17 cellular contexts compared by ENCODE assay signal in the genomic region with DNA sequence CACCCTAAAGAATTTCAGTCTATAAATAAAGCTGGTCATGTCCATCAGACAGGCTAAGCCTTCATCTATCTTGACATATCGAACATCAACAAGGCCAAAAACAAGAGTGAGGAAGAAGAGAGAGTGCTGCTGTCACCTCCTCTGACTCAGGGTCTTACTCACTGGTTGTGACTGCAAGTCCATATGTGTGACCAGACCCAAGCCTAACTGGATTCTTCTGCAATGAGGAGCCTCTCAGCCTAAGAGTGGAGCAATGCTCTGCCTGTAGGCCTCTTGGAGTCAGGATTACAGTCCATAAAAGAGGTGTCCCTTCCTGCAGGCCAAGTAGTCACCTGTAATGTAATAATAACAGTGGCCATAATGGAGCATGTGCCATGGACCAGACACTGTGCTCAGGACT.
DNase-seq lines count a peak whose midpoint lies in the region; ATAC-seq and TF ChIP-seq lines count a peak whose summit lies in the region.
"Had no signal": no experiment of that assay in that cellular context is flagged by ENCODE, and none has a peak within 500 bp of the region (broad histone marks: within the 10 kb centered on the region; RNA-seq: fewer than 3 reads in every experiment).

No MANE protein-coding gene starts in this region.

- peak; percentile 11 for DNase-seq in Daoy (ENCODE audit: low read depth)
- peak; percentile 3 for DNase-seq in HS-5 (ENCODE audit: low read depth)
- DNase-seq in epithelial cell of esophagus (ENCODE audit: low read depth): peak; percentile 25
- peak; percentile 2 for DNase-seq in pons (ENCODE audit: low spot score)
- DNase-seq in NCI-H2196 treated with DMSO at 0.1 percent for 48 hours (lab: John Stamatoyannopoulos, UW; ENCODE audit: unreplicated experiment): no peak
- no peak for DNase-seq in left colon
- no peak for DNase-seq in NCI-H1105 treated with DMSO at 0.1 percent for 48 hours (lab: John Stamatoyannopoulos, UW)
- no peak for DNase-seq in heart left ventricle
- DNase-seq: CD8-positive, alpha-beta T cell; KG1; NCI-H1436; NCI-H1930; NCI-H345; NCI-H524 treated with DMSO at 0.1 percent for 48 hours had no signal

- TF ChIP-seq CTCF in epithelial cell of esophagus (IDR thresholded peaks at IDR 0.05; ENCODE audit: insufficient read depth, low read depth, low read length, missing control alignments) (no peak), heart left ventricle (IDR thresholded peaks at IDR 0.05) (no peak)

- H3K27me3 ChIP-seq in heart left ventricle: peaks cover 0 to 6% (median 0%) of the 10 kb centered on the region in 9 donors
- H3K27me3 ChIP-seq: BLaER1 treated with 17β-estradiol and CSF1 and Interleukin-3, amounts not matched to agents 10 nM and 100 nM had no signal

- H3K4me1 ChIP-seq in heart left ventricle: no peaks in the 10 kb centered on the region
- H3K4me1 ChIP-seq: BLaER1 treated with 17β-estradiol and CSF1 and Interleukin-3, amounts not matched to agents 10 nM and 100 nM; HAP-1; SJSA1 had no signal

- no peak for TF ChIP-seq POLR2A in heart left ventricle (IDR thresholded peaks at IDR 0.05)

- no peak overlapping the region for H3K27ac ChIP-seq in heart left ventricle
- H3K27ac ChIP-seq: BLaER1 treated with 17β-estradiol and CSF1 and Interleukin-3, amounts not matched to agents 10 nM and 100 nM; SJSA1 had no signal

- no peaks in the 10 kb centered on the region for H3K9me3 ChIP-seq in heart left ventricle
- H3K9me3 ChIP-seq: BLaER1 treated with 17β-estradiol and CSF1 and Interleukin-3, amounts not matched to agents 10 nM and 100 nM; HAP-1; SJSA1 had no signal

- ATAC-seq in left colon: no peak
- ATAC-seq in heart left ventricle: no peak
- ATAC-seq: CD8-positive, alpha-beta T cell had no signal

- H3K36me3 ChIP-seq in heart left ventricle: no peaks in the 10 kb centered on the region
- H3K36me3 ChIP-seq: BLaER1 treated with 17β-estradiol and CSF1 and Interleukin-3, amounts not matched to agents 10 nM and 100 nM; HAP-1; SJSA1 had no signal

- intact Hi-C loops in left colon (cut with DNase I, micrococcal nuclease) (no loop called here), heart left ventricle (cut with DNase I) (no loop called here)

- no peak overlapping the region for H3K4me3 ChIP-seq in epithelial cell of esophagus (ENCODE audit: low read length)
- no peak overlapping the region for H3K4me3 ChIP-seq in heart left ventricle
- H3K4me3 ChIP-seq: BLaER1 treated with 17β-estradiol and CSF1 and Interleukin-3, amounts not matched to agents 10 nM and 100 nM; HAP-1; SJSA1 had no signal

- WGBS in heart left ventricle, 4 donors: 82 to 96% (median 90%) methylated on average over 1 of the region's 1 CpG

Comparison
In these comparisons a context has a peak if more than half of its experiments do, and no peak if none do; other contexts are left out.
1. DNase-seq: peak in Daoy (single experiment), HS-5 (single experiment), epithelial cell of esophagus (single experiment) and pons (single experiment); none in NCI-H2196 treated with DMSO at 0.1 percent for 48 hours (single experiment), left colon (0 of 2), NCI-H1105 treated with DMSO at 0.1 percent for 48 hours (single experiment) and heart left ventricle (0 of 5).